In genomic region chr18:8688428-8688827, GRCh38 we compare ENCODE assay signal across 1 cellular context.
TF ChIP-seq lines count a peak whose summit lies in the region.

No MANE protein-coding gene starts in this region.

TF ChIP-seq in H1, 55 proteins besides CTCF, POLR2A, EP300 and RAD21 (continued from another document):
- no peak for TF ChIP-seq RFX5 (IDR thresholded peaks at IDR 0.05; ENCODE audit: borderline replicate concordance, low read depth, low read length)
- TF ChIP-seq TCF12 (IDR thresholded peaks at IDR 0.05; ENCODE audit: low read depth, low read length): no peak
- TF ChIP-seq JUN (IDR thresholded peaks at IDR 0.05; ENCODE audit: low read depth, low read length): no peak
- no peak for TF ChIP-seq TEAD4 (IDR thresholded peaks at IDR 0.05; ENCODE audit: low read depth, low read length)
- TF ChIP-seq NANOG (IDR thresholded peaks at IDR 0.05; ENCODE audit: insufficient read depth, low read depth, low read length, poor library complexity, severe bottlenecking): no peak
- no peak for TF ChIP-seq PHF8 (conservative IDR thresholded peaks at IDR 0.05; ENCODE audit: low read depth, low read length)
- TF ChIP-seq HDAC6 (IDR thresholded peaks at IDR 0.05; ENCODE audit: low read depth, low read length): no peak
- no peak for TF ChIP-seq RBBP5 (IDR thresholded peaks at IDR 0.05; ENCODE audit: borderline replicate concordance, low read depth, low read length)
